1 cellular context compared by ENCODE assay signal in the genomic region with DNA sequence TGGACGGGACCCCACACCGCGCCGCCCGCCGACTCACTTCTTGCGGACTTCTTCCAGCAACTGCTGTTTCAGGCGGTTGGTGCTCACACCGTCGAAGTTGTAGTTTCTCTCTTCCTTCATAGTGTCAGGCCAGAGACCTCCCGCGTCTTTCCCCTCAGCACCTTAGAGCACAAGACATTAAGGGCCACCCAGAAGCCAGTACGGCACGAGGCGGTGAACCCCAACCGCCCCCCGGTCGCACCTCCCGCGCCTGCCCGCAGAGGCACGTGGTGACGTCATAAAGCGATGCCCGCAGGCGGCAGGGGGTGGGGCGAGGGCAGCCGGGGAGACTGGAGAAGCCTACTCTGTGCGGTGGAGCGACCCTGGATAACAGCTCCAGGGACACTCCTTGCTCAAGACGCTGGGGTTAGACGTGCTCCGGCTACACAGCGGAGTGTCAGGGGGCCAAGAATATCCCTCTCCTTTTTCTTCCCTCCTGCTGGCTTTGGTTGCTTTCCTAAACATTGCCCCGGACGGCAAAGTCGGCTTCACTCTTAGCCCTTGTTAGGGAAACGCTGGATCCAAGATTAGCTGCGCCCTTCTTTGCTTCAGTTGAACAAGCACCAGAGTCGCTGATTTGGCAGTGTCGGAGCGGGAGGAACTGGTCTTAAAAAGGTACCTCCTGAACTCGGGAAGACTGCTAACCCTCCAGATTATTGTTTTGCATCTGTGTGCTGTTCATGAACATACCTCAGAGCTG.
TF ChIP-seq lines count a peak whose summit lies in the region.

A gene (minus strand): TSS at position 215 of the 739 bp plus-strand sequence. CDS start 95 bp downstream, at position 120.

TF ChIP-seq in HEK293, 187 proteins besides CTCF, POLR2A, EP300 and RAD21 (continued from another document and continues in another):
- TF ChIP-seq, protein P1, sequence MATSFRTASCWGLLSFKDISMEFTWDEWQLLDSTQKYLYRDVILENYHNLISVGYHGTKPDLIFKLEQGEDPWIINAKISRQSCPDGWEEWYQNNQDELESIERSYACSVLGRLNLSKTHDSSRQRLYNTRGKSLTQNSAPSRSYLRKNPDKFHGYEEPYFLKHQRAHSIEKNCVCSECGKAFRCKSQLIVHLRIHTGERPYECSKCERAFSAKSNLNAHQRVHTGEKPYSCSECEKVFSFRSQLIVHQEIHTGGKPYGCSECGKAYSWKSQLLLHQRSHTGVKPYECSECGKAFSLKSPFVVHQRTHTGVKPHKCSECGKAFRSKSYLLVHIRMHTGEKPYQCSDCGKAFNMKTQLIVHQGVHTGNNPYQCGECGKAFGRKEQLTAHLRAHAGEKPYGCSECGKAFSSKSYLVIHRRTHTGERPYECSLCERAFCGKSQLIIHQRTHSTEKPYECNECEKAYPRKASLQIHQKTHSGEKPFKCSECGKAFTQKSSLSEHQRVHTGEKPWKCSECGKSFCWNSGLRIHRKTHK (tag by site-specific recombination; IDR thresholded peaks at IDR 0.05): no peak
- TF ChIP-seq, protein P2, sequence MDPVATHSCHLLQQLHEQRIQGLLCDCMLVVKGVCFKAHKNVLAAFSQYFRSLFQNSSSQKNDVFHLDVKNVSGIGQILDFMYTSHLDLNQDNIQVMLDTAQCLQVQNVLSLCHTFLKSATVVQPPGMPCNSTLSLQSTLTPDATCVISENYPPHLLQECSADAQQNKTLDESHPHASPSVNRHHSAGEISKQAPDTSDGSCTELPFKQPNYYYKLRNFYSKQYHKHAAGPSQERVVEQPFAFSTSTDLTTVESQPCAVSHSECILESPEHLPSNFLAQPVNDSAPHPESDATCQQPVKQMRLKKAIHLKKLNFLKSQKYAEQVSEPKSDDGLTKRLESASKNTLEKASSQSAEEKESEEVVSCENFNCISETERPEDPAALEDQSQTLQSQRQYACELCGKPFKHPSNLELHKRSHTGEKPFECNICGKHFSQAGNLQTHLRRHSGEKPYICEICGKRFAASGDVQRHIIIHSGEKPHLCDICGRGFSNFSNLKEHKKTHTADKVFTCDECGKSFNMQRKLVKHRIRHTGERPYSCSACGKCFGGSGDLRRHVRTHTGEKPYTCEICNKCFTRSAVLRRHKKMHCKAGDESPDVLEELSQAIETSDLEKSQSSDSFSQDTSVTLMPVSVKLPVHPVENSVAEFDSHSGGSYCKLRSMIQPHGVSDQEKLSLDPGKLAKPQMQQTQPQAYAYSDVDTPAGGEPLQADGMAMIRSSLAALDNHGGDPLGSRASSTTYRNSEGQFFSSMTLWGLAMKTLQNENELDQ (tag by site-specific recombination; IDR thresholded peaks at IDR 0.05; ENCODE audit: low read depth): no peak
- TF ChIP-seq ZNF214 (tag by site-specific recombination; IDR thresholded peaks at IDR 0.05; ENCODE audit: borderline replicate concordance): no peak
- no peak for TF ChIP-seq ZNF747 (tag by site-specific recombination; IDR thresholded peaks at IDR 0.05)
- TF ChIP-seq ZNF76 (tag by site-specific recombination; IDR thresholded peaks at IDR 0.05; ENCODE audit: borderline replicate concordance, low read depth): peak; percentile 73; the same call in 1 of the 2 replicates
- peak; percentile 67 for TF ChIP-seq ZNF341 (tag by site-specific recombination; IDR thresholded peaks at IDR 0.05; ENCODE audit: low read depth)
- TF ChIP-seq, protein P3, sequence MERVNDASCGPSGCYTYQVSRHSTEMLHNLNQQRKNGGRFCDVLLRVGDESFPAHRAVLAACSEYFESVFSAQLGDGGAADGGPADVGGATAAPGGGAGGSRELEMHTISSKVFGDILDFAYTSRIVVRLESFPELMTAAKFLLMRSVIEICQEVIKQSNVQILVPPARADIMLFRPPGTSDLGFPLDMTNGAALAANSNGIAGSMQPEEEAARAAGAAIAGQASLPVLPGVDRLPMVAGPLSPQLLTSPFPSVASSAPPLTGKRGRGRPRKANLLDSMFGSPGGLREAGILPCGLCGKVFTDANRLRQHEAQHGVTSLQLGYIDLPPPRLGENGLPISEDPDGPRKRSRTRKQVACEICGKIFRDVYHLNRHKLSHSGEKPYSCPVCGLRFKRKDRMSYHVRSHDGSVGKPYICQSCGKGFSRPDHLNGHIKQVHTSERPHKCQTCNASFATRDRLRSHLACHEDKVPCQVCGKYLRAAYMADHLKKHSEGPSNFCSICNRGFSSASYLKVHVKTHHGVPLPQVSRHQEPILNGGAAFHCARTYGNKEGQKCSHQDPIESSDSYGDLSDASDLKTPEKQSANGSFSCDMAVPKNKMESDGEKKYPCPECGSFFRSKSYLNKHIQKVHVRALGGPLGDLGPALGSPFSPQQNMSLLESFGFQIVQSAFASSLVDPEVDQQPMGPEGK (tag by site-specific recombination; IDR thresholded peaks at IDR 0.05): peak; percentile 98
- no peak for TF ChIP-seq ZNF701 (tag by site-specific recombination; IDR thresholded peaks at IDR 0.05)
- TF ChIP-seq ZNF560 (tag by site-specific recombination; IDR thresholded peaks at IDR 0.05; ENCODE audit: borderline replicate concordance): no peak
- TF ChIP-seq, protein P4, sequence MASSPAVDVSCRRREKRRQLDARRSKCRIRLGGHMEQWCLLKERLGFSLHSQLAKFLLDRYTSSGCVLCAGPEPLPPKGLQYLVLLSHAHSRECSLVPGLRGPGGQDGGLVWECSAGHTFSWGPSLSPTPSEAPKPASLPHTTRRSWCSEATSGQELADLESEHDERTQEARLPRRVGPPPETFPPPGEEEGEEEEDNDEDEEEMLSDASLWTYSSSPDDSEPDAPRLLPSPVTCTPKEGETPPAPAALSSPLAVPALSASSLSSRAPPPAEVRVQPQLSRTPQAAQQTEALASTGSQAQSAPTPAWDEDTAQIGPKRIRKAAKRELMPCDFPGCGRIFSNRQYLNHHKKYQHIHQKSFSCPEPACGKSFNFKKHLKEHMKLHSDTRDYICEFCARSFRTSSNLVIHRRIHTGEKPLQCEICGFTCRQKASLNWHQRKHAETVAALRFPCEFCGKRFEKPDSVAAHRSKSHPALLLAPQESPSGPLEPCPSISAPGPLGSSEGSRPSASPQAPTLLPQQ (tag by site-specific recombination; IDR thresholded peaks at IDR 0.05): peak; percentile 74
- peak; percentile 88 for TF ChIP-seq ZBTB8A (tag by site-specific recombination; IDR thresholded peaks at IDR 0.05)
- TF ChIP-seq, protein P5, sequence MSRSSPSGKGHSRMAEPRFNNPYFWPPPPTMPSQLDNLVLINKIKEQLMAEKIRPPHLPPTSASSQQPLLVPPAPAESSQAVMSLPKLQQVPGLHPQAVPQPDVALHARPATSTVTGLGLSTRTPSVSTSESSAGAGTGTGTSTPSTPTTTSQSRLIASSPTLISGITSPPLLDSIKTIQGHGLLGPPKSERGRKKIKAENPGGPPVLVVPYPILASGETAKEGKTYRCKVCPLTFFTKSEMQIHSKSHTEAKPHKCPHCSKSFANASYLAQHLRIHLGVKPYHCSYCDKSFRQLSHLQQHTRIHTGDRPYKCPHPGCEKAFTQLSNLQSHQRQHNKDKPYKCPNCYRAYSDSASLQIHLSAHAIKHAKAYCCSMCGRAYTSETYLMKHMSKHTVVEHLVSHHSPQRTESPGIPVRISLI (tag by site-specific recombination; IDR thresholded peaks at IDR 0.05): no peak
- TF ChIP-seq, protein P6, sequence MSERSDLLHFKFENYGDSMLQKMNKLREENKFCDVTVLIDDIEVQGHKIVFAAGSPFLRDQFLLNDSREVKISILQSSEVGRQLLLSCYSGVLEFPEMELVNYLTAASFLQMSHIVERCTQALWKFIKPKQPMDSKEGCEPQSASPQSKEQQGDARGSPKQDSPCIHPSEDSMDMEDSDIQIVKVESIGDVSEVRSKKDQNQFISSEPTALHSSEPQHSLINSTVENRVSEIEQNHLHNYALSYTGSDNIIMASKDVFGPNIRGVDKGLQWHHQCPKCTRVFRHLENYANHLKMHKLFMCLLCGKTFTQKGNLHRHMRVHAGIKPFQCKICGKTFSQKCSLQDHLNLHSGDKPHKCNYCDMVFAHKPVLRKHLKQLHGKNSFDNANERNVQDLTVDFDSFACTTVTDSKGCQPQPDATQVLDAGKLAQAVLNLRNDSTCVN (tag by site-specific recombination; optimal IDR thresholded peaks at IDR 0.05): peak; percentile 52
- no peak for TF ChIP-seq ZNF791 (tag by site-specific recombination; IDR thresholded peaks at IDR 0.05)
- TF ChIP-seq OVOL3 (tag by site-specific recombination; IDR thresholded peaks at IDR 0.05): no peak
- TF ChIP-seq ZBTB20 (tag by site-specific recombination; IDR thresholded peaks at IDR 0.05): peak; percentile 36; the same call in 1 of the 2 replicates
- TF ChIP-seq ZNF596 (tag by site-specific recombination; IDR thresholded peaks at IDR 0.05): no peak; the same call in 1 of the 2 replicates
- no peak for TF ChIP-seq ZNF707 (tag by site-specific recombination; IDR thresholded peaks at IDR 0.05)
- TF ChIP-seq MYNN (tag by site-specific recombination; IDR thresholded peaks at IDR 0.05; ENCODE audit: borderline replicate concordance): no peak
- TF ChIP-seq IKZF3 (tag by site-specific recombination; IDR thresholded peaks at IDR 0.05): peak; percentile 85
- TF ChIP-seq ZNF239 (tag by site-specific recombination; IDR thresholded peaks at IDR 0.05): no peak
- TF ChIP-seq ZNF174 (tag by site-specific recombination; IDR thresholded peaks at IDR 0.05): no peak
- TF ChIP-seq SETDB1 (IDR thresholded peaks at IDR 0.05; ENCODE audit: insufficient read length, low read length): no peak
- TF ChIP-seq ZNF510 (tag by site-specific recombination; IDR thresholded peaks at IDR 0.05; ENCODE audit: insufficient replicate concordance): no peak
- TF ChIP-seq SCRT2 (tag by site-specific recombination; IDR thresholded peaks at IDR 0.05): no peak
- 0 out of 2 replicates have a peak, but pooled peaks have one; percentile 34 for TF ChIP-seq ZSCAN23 (tag by site-specific recombination; IDR thresholded peaks at IDR 0.05)
- no peak for TF ChIP-seq ZNF626 (tag by site-specific recombination; IDR thresholded peaks at IDR 0.05)
- TF ChIP-seq ZNF777 (tag by site-specific recombination; IDR thresholded peaks at IDR 0.05; ENCODE audit: borderline replicate concordance): peak; percentile 51; the same call in 1 of the 2 replicates
- TF ChIP-seq ZXDB (tag by site-specific recombination; IDR thresholded peaks at IDR 0.05): peak; percentile 84; the same call in 1 of the 2 replicates
- TF ChIP-seq PRDM1 (tag by site-specific recombination; IDR thresholded peaks at IDR 0.05): peak; percentile 61
- TF ChIP-seq, protein P7, sequence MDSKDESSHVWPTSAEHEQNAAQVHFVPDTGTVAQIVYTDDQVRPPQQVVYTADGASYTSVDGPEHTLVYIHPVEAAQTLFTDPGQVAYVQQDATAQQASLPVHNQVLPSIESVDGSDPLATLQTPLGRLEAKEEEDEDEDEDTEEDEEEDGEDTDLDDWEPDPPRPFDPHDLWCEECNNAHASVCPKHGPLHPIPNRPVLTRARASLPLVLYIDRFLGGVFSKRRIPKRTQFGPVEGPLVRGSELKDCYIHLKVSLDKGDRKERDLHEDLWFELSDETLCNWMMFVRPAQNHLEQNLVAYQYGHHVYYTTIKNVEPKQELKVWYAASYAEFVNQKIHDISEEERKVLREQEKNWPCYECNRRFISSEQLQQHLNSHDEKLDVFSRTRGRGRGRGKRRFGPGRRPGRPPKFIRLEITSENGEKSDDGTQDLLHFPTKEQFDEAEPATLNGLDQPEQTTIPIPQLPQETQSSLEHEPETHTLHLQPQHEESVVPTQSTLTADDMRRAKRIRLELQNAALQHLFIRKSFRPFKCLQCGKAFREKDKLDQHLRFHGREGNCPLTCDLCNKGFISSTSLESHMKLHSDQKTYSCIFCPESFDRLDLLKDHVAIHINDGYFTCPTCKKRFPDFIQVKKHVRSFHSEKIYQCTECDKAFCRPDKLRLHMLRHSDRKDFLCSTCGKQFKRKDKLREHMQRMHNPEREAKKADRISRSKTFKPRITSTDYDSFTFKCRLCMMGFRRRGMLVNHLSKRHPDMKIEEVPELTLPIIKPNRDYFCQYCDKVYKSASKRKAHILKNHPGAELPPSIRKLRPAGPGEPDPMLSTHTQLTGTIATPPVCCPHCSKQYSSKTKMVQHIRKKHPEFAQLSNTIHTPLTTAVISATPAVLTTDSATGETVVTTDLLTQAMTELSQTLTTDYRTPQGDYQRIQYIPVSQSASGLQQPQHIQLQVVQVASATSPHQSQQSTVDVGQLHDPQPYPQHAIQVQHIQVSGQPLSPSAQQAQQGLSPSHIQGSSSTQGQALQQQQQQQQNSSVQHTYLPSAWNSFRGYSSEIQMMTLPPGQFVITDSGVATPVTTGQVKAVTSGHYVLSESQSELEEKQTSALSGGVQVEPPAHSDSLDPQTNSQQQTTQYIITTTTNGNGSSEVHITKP (tag by site-specific recombination; IDR thresholded peaks at IDR 0.05): peak; percentile 53
- TF ChIP-seq ZNF514 (tag by site-specific recombination; IDR thresholded peaks at IDR 0.05): no peak
- no peak for TF ChIP-seq ZNF610 (tag by site-specific recombination; IDR thresholded peaks at IDR 0.05; ENCODE audit: borderline replicate concordance)
- peak; percentile 70 for TF ChIP-seq ZFP69B (tag by site-specific recombination; IDR thresholded peaks at IDR 0.05)
- TF ChIP-seq ZNF37A (tag by site-specific recombination; IDR thresholded peaks at IDR 0.05): no peak
- peak; percentile 43; the same call in 1 of the 2 replicates for TF ChIP-seq ZNF2 (tag by site-specific recombination; IDR thresholded peaks at IDR 0.05)
- TF ChIP-seq ZNF768 (tag by site-specific recombination; IDR thresholded peaks at IDR 0.05): no peak
- no peak for TF ChIP-seq ZNF274 (IDR thresholded peaks at IDR 0.05; ENCODE audit: low read length)
- TF ChIP-seq ZNF274 (tag by site-specific recombination; IDR thresholded peaks at IDR 0.05; ENCODE audit: borderline replicate concordance): no peak
- TF ChIP-seq ZFP3 (tag by site-specific recombination; IDR thresholded peaks at IDR 0.05; ENCODE audit: low read depth): no peak
- TF ChIP-seq, protein P8, sequence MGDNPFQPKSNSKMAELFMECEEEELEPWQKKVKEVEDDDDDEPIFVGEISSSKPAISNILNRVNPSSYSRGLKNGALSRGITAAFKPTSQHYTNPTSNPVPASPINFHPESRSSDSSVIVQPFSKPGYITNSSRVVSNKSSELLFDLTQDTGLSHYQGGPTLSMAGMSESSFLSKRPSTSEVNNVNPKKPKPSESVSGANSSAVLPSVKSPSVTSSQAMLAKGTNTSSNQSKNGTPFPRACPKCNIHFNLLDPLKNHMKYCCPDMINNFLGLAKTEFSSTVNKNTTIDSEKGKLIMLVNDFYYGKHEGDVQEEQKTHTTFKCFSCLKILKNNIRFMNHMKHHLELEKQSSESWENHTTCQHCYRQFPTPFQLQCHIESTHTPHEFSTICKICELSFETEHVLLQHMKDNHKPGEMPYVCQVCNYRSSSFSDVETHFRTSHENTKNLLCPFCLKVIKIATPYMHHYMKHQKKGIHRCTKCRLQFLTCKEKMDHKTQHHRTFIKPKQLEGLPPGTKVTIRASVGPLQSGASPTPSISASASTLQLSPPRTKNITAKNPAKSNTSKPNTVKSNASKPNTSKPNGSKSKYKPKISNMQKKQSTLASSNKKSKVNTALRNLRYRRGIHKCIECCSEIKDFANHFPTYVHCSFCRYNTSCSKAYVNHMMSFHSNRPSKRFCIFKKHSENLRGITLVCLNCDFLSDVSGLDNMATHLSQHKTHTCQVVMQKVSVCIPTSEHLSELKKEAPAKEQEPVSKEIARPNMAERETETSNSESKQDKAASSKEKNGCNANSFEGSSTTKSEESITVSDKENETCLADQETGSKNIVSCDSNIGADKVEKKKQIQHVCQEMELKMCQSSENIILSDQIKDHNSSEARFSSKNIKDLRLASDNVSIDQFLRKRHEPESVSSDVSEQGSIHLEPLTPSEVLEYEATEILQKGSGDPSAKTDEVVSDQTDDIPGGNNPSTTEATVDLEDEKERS (tag by site-specific recombination; IDR thresholded peaks at IDR 0.05): no peak
- TF ChIP-seq ZNF658 (tag by site-specific recombination; IDR thresholded peaks at IDR 0.05): no peak
- no peak for TF ChIP-seq ZSCAN16 (tag by site-specific recombination; IDR thresholded peaks at IDR 0.05)
- TF ChIP-seq ZNF146 (tag by site-specific recombination; IDR thresholded peaks at IDR 0.05): no peak
- no peak; the same call in 1 of the 2 replicates for TF ChIP-seq SP2 (tag by site-specific recombination; IDR thresholded peaks at IDR 0.05)
- TF ChIP-seq ZNF157 (tag by site-specific recombination; IDR thresholded peaks at IDR 0.05): no peak
